ENCODE assay signal across 1 cellular context in genomic region chr13:24727731-24728601, GRCh38.
TF ChIP-seq lines count a peak whose summit lies in the region.

No MANE protein-coding gene starts in this region.

TF ChIP-seq in IMR-90, 13 proteins besides CTCF, POLR2A, EP300 and RAD21:
- TF ChIP-seq, protein P1, sequence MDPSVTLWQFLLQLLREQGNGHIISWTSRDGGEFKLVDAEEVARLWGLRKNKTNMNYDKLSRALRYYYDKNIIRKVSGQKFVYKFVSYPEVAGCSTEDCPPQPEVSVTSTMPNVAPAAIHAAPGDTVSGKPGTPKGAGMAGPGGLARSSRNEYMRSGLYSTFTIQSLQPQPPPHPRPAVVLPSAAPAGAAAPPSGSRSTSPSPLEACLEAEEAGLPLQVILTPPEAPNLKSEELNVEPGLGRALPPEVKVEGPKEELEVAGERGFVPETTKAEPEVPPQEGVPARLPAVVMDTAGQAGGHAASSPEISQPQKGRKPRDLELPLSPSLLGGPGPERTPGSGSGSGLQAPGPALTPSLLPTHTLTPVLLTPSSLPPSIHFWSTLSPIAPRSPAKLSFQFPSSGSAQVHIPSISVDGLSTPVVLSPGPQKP (IDR thresholded peaks at IDR 0.05; ENCODE audit: borderline replicate concordance, low read depth, low read length), result no peak
- 0 out of 2 replicates have a peak, but pooled peaks have one; percentile 25 for TF ChIP-seq BHLHE40 (IDR thresholded peaks at IDR 0.05; ENCODE audit: low read depth, low read length)
- TF ChIP-seq CEBPB (IDR thresholded peaks at IDR 0.05; ENCODE audit: low read depth, low read length), result no peak
- TF ChIP-seq MAFK (IDR thresholded peaks at IDR 0.05; ENCODE audit: low read depth, low read length), result 0 out of 2 replicates have a peak, but pooled peaks have one; percentile 5
- no peak for TF ChIP-seq RFX5 (IDR thresholded peaks at IDR 0.05; ENCODE audit: low read depth, low read length)
- TF ChIP-seq FOS (IDR thresholded peaks at IDR 0.05; ENCODE audit: low read depth, low read length), result no peak
- TF ChIP-seq SMC3 (IDR thresholded peaks at IDR 0.05; ENCODE audit: low read depth, low read length), result peak; percentile 76
- peak; percentile 72; the same call in 1 of the 2 replicates for TF ChIP-seq MXI1 (IDR thresholded peaks at IDR 0.05; ENCODE audit: borderline replicate concordance, low read depth, low read length)
- TF ChIP-seq NFE2L2 (IDR thresholded peaks at IDR 0.05; ENCODE audit: low read depth, low read length), result no peak
- TF ChIP-seq CHD1 (IDR thresholded peaks at IDR 0.05; ENCODE audit: low read depth, low read length), result no peak
- TF ChIP-seq, protein P2, sequence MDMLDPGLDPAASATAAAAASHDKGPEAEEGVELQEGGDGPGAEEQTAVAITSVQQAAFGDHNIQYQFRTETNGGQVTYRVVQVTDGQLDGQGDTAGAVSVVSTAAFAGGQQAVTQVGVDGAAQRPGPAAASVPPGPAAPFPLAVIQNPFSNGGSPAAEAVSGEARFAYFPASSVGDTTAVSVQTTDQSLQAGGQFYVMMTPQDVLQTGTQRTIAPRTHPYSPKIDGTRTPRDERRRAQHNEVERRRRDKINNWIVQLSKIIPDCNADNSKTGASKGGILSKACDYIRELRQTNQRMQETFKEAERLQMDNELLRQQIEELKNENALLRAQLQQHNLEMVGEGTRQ (IDR thresholded peaks at IDR 0.05; ENCODE audit: low read depth, low read length), result no peak
- no peak for TF ChIP-seq RCOR1 (IDR thresholded peaks at IDR 0.05; ENCODE audit: insufficient replicate concordance, low read length)
- TF ChIP-seq MAZ (IDR thresholded peaks at IDR 0.05; ENCODE audit: borderline replicate concordance, low read depth, low read length), result no peak
